In the genomic region with DNA sequence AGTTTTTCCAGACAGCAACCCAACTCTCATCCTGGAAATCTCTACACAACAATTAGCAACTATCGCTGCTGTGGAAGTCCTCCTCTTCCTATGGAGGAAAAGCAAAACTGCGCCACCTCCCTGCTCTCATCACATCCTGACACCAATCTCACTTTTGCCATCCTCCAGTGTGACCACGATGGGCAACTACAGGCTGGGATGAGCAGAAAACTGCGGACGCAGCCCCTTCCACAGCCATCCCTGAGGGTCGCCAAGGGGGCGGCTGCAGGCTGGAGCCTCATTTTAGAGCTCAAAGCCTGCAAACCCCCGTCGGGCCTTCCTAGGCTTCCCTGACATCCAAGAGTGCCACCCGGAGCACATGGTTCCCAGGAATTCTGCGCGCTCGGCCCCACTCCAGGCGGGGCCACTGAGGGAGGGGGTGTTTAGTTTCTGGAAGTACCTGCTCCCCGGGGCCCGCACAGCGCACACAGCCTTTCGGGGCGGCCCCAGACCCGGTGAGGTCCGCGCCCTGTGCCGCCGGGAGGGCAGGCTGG, we compare ENCODE assay signal across 9 cellular contexts. TPM values are rescaled to one million over a fixed set of nuclear protein-coding genes. Genes with fewer than 3 reads are reported as not detected.
DNase-seq lines count a peak whose midpoint lies in the region; ATAC-seq lines count a peak whose summit lies in the region.
"Had no signal": no experiment of that assay in that cellular context is flagged by ENCODE, and none has a peak within 500 bp of the region (broad histone marks: within the 10 kb centered on the region; RNA-seq: fewer than 3 reads in every experiment).

No MANE protein-coding gene starts in this region.

- H3K27me3 ChIP-seq in HUES64 (ENCODE audit: insufficient read depth, low read length) = peaks cover 8% of the 10 kb centered on the region; the same call in 1 of the 2 replicates

- H3K9ac ChIP-seq in HUES64 (ENCODE audit: low read depth, low read length) = 0 out of 2 replicates have a peak overlapping the region, but pooled peaks have one; percentile 2

- peak overlapping the region; percentile 72 for H3K4me3 ChIP-seq in HUES64 (ENCODE audit: low read length)

- no peaks in the 10 kb centered on the region for H3K9me3 ChIP-seq in HUES64 (ENCODE audit: insufficient read depth, low read depth, low read length)

- ATAC-seq in activated CD4-positive, CD25-positive, alpha-beta regulatory T cell treated with anti-CD3 and anti-CD28 coated beads, Interleukin-2, amount 50 U/mL, for 24 hours = no peak
- no peak for ATAC-seq in GM21528 (IDR thresholded peaks at IDR 0.05; ENCODE audit: low FRiP score, unreplicated experiment)

- H3K4me1 ChIP-seq in HUES64 (ENCODE audit: insufficient read depth, low read length) = peaks cover 6% of the 10 kb centered on the region

- DNase-seq in DMS53 (lab: John Stamatoyannopoulos, UW) (peak; percentile 44), DMS53 treated with DMSO at 0.1 percent for 48 hours (lab: John Stamatoyannopoulos, UW; ENCODE audit: unreplicated experiment) (no peak), inferior parietal cortex (ENCODE audit: extremely low spot score) (peak; percentile 61), substantia nigra (lab: John Stamatoyannopoulos, UW) (peak in 29 of 49 donors; percentile 8 to 76 (median 39))

- no peak overlapping the region for H3K27ac ChIP-seq in HUES64 (ENCODE audit: low read depth, low read length)
- H3K27ac ChIP-seq in angular gyrus (ENCODE audit: low read depth, low read length) = peak overlapping the region; percentile 62
- H3K27ac ChIP-seq in substantia nigra (ENCODE audit: low read depth, low read length, poor library complexity, severe bottlenecking) = peak overlapping the region; percentile 59
- H3K27ac ChIP-seq: 22Rv1 had no signal

- 9% methylated on average over 24 of the region's 24 CpGs for WGBS in HUES64

- H3K36me3 ChIP-seq in HUES64 (ENCODE audit: insufficient read depth, low read length) = peaks cover 28% of the 10 kb centered on the region

RNA-seq across cellular contexts. Expression of a gene that starts 1.2 kb away (rescaled TPM):
- 10.8 TPM for polyA plus RNA-seq in HUES64 (2013, experiment 1 of 2)
- 16.0 TPM for polyA plus RNA-seq in HUES64 (2013, experiment 2 of 2)

RNA-seq across cellular contexts. Expression of a gene that starts 43.6 kb away (rescaled TPM):
- polyA plus RNA-seq in HUES64 (2013, experiment 1 of 2) = 37.3 TPM
- polyA plus RNA-seq in HUES64 (2013, experiment 2 of 2) = 34.6 TPM

RNA-seq across cellular contexts. Expression of a gene that starts 55.8 kb away (rescaled TPM):
- polyA plus RNA-seq in HUES64 (2013, experiment 1 of 2) = 12.8 TPM
- 15.0 TPM for polyA plus RNA-seq in HUES64 (2013, experiment 2 of 2)
